14 cellular contexts compared by ENCODE assay signal in the genomic region with DNA sequence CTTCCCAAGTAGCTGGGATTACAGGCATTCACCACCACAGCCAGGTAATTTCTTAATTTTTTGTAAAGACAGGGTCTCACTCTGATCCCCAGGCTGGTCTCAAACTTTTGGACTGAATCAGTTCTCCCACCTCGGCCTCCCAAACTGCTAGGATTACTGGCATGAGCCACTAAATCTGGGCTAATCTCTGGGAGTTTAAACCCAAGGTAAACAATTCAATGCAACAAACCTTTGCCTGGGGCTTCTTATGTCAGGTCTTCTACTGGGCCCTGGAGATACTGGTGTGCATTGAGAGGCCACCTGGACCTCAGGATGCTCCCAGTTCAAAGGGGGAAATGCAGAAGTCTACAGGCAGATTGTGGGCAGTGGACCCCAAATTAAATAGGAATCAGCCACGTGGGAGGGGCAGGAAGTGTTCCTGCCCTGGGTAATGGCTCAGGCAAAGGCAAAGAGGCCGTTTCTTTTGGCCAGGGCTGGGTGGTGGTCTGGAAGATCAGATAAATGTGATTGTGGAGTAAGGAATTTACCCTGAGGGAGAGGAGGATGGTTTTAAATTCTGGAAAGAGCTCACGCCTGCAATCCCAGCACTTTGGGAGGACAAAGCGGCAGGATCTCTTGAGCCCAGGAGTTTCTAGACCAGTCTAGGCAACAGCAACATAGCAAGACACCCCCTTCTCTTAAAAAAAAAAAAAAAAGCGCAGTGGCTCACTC.
DNase-seq lines count a peak whose midpoint lies in the region; ATAC-seq and TF ChIP-seq lines count a peak whose summit lies in the region.
"Had no signal": no experiment of that assay in that cellular context is flagged by ENCODE, and none has a peak within 500 bp of the region (broad histone marks: within the 10 kb centered on the region; RNA-seq: fewer than 3 reads in every experiment).

No MANE protein-coding gene starts in this region.

- H3K27me3 Mint-ChIP-seq in stimulated activated naive CD8-positive, alpha-beta T cell treated with anti-CD3 and anti-CD28 coated beads, Interleukin-15, Interleukin-2, amounts not matched to agents 100 ng/mL and 50 ng/mL, for 24 hours, result peaks cover 4% of the 10 kb centered on the region
- no peaks in the 10 kb centered on the region for H3K27me3 Mint-ChIP-seq in memory B cell

- no peak overlapping the region for H3K4me3 ChIP-seq in WERI-Rb-1 (ENCODE audit: low read depth, low read length)

- H3K36me3 Mint-ChIP-seq in stimulated activated naive CD8-positive, alpha-beta T cell treated with anti-CD3 and anti-CD28 coated beads, Interleukin-15, Interleukin-2, amounts not matched to agents 100 ng/mL and 50 ng/mL, for 24 hours (ENCODE audit: low read depth), result peaks cover 15% of the 10 kb centered on the region
- no peaks in the 10 kb centered on the region for H3K36me3 Mint-ChIP-seq in memory B cell

- peaks cover 3% of the 10 kb centered on the region for H3K4me1 Mint-ChIP-seq in stimulated activated naive CD8-positive, alpha-beta T cell treated with anti-CD3 and anti-CD28 coated beads, Interleukin-15, Interleukin-2, amounts not matched to agents 100 ng/mL and 50 ng/mL, for 24 hours (ENCODE audit: low read depth)
- H3K4me1 Mint-ChIP-seq in memory B cell, result peaks cover 13% of the 10 kb centered on the region

- H3K27ac ChIP-seq in WERI-Rb-1, result peak overlapping the region; percentile 20; the same call in 1 of the 2 replicates
- H3K27ac ChIP-seq: cardiac muscle cell, SK-N-MC, vagina had no signal

- H3K27ac Mint-ChIP-seq in stimulated activated naive CD8-positive, alpha-beta T cell treated with anti-CD3 and anti-CD28 coated beads, Interleukin-15, Interleukin-2, amounts not matched to agents 100 ng/mL and 50 ng/mL, for 24 hours, result no peak overlapping the region
- H3K27ac Mint-ChIP-seq in memory B cell, result no peak overlapping the region

- H3K9me3 ChIP-seq in WERI-Rb-1 (ENCODE audit: severe bottlenecking), result peaks cover 3% of the 10 kb centered on the region
- H3K9me3 ChIP-seq: vagina had no signal

- H3K27me3 ChIP-seq in WERI-Rb-1 (ENCODE audit: insufficient read depth, low read depth, severe bottlenecking), result no peaks in the 10 kb centered on the region
- H3K27me3 ChIP-seq: cardiac muscle cell had no signal

- in situ Hi-C loops in GM13976 (cut with MboI; ENCODE audit: low sequenced_read_pairs, unreplicated experiment), result no loop called here

- no peaks in the 10 kb centered on the region for H3K9me3 Mint-ChIP-seq in stimulated activated naive CD8-positive, alpha-beta T cell treated with anti-CD3 and anti-CD28 coated beads, Interleukin-15, Interleukin-2, amounts not matched to agents 100 ng/mL and 50 ng/mL, for 24 hours
- H3K9me3 Mint-ChIP-seq in memory B cell, result no peaks in the 10 kb centered on the region
- H3K9me3 Mint-ChIP-seq: H9 had no signal

- no peak for ATAC-seq in stimulated activated naive CD8-positive, alpha-beta T cell treated with anti-CD3 and anti-CD28 coated beads, Interleukin-15, Interleukin-2, amounts not matched to agents 100 U/mL and 50 U/mL, for 24 hours
- ATAC-seq in memory B cell (ENCODE audit: low read depth) (no peak), HG02852 (IDR thresholded peaks at IDR 0.05; ENCODE audit: unreplicated experiment) (no peak)

- H3K4me3 Mint-ChIP-seq in stimulated activated naive CD8-positive, alpha-beta T cell treated with anti-CD3 and anti-CD28 coated beads, Interleukin-15, Interleukin-2, amounts not matched to agents 100 ng/mL and 50 ng/mL, for 24 hours, result peak overlapping the region; percentile 60
- H3K4me3 Mint-ChIP-seq in memory B cell, result peak overlapping the region; percentile 70

- TF ChIP-seq CTCF in WERI-Rb-1 (IDR thresholded peaks at IDR 0.05; ENCODE audit: low read depth, low read length), result no peak
- TF ChIP-seq CTCF in GM13976 (IDR thresholded peaks at IDR 0.05; ENCODE audit: borderline replicate concordance, control extremely low read depth, extremely low read depth, insufficient read depth, missing control alignments), result no peak

- no peak for DNase-seq in stimulated activated naive CD8-positive, alpha-beta T cell treated with anti-CD3 and anti-CD28 coated beads, Interleukin-15, Interleukin-2, amounts not matched to agents 100 U/mL and 50 U/mL, for 24 hours
- DNase-seq in WERI-Rb-1 (peak; percentile 21), memory B cell (ENCODE audit: low spot score in 2 of 2) (no peak), NCI-H1105 (lab: John Stamatoyannopoulos, UW) (no peak), GM13976 (ENCODE audit: low spot score) (no peak), NCI-H187 treated with DMSO at 0.1 percent for 48 hours (lab: John Stamatoyannopoulos, UW) (no peak)
- DNase-seq: activated effector memory CD4-positive, alpha-beta T cell treated with anti-CD3 and anti-CD28 coated beads, Interleukin-2, amount 50 U/mL, for 16 hours; H9; NCI-H2081 treated with DMSO at 0.1 percent for 48 hours had no signal

- H3K36me3 ChIP-seq in WERI-Rb-1, result peaks cover 19% of the 10 kb centered on the region
- H3K36me3 ChIP-seq: cardiac muscle cell, vagina had no signal
